ENCODE assay signal across 21 cellular contexts in genomic region chr1:106619827-106620134, GRCh38.
"Had no signal": no experiment of that assay in that cellular context is flagged by ENCODE, and none has a peak within 500 bp of the region (broad histone marks: within the 10 kb centered on the region; RNA-seq: fewer than 3 reads in every experiment).

No MANE protein-coding gene starts in this region.

- ATAC-seq: K562, Panc1, SK-N-SH treated with all-trans-retinoic acid at 6 μM for 48 hours had no signal

- H3K9ac ChIP-seq: KMS-11 had no signal

- H3K4me1 Mint-ChIP-seq: IgD-negative memory B cell had no signal

- FAIRE-seq: HTR-8/SVneo, K562 had no signal

- H3K27ac Mint-ChIP-seq: IgD-negative memory B cell had no signal

- H3K27me3 Mint-ChIP-seq: IgD-negative memory B cell had no signal

- DNase-seq: Kasumi-1, MM.1S, NCI-H1092 treated with DMSO at 0.1 percent for 48 hours, NCI-H1436, NCI-H187, NCI-H2029, NCI-H2081 treated with DMSO at 0.1 percent for 48 hours, NCI-H2171 treated with DMSO at 0.1 percent for 48 hours, NCI-H345, NCI-H446 treated with DMSO at 0.1 percent for 48 hours, NCI-H510A treated with DMSO at 0.1 percent for 48 hours, NCI-H526 treated with DMSO at 0.1 percent for 48 hours, NCI-H748 treated with DMSO at 0.1 percent for 48 hours, SJCRH30 had no signal

- H3K27me3 ChIP-seq: SJCRH30 had no signal

- H3K27ac ChIP-seq: HL-60, KMS-11, SJCRH30 had no signal

- H3K4me1 ChIP-seq: SJCRH30 had no signal

- H3K36me3 ChIP-seq: SJCRH30 had no signal

- H3K4me3 ChIP-seq: K562, SJCRH30 had no signal

- H3K4me2 ChIP-seq: KMS-11 had no signal

- H3K4me3 Mint-ChIP-seq: IgD-negative memory B cell had no signal

- H3K9me3 ChIP-seq: SJCRH30 had no signal

- H3K36me3 Mint-ChIP-seq: IgD-negative memory B cell had no signal
